8 cellular contexts compared by ENCODE assay signal in the genomic region with DNA sequence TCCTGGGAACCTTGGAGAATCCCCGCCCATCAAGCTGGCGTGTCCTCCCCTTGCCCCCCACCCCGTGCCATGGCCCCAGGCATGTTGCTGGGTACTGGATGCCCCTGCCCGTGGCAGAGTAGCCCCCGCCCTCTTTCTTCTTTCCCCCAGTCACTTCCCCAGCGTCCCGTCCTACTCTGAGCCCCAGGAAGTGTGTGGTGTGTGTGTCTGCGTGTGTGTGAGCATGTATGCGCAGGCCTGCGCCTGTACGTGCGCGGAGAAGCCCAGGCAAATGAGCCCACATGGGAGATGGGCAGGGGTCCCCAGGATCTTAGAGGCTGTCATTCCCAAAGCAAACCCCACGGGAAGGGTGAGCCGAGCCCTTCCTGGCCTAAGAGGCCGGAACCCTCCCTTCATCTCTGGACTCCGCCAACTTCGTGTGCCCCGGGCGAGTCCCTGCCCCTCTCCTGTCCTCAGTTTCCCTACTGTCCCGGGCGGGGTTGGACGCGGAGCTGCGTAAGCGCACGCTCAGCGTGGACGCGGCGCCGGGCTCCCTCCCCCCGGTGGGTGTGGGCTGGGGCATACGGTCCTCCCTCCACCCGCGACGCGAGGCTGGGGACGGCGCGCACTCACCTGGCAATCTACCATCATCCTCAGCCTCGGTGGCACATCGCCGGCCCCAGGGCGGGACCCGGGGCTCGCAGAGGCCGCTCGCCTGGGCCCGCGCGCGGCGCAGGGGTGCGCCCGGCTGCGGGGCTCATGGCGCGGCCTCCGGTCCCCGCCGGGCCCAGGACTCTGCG. TPM values are rescaled to one million over a fixed set of nuclear protein-coding genes. Genes with fewer than 3 reads are reported as not detected.
DNase-seq lines count a peak whose midpoint lies in the region; ATAC-seq and TF ChIP-seq lines count a peak whose summit lies in the region.

No MANE protein-coding gene starts in this region.

- peak; percentile 9 for ATAC-seq in HG02763 (IDR thresholded peaks at IDR 0.05; ENCODE audit: unreplicated experiment)
- ATAC-seq in natural killer cell treated with Interleukin-12 subunit alpha and Interleukin-12 subunit beta and Interleukin-15 and Interleukin-18, amount 100 ng/mL, for 72 hours, result peak; percentile 0 to 32

- TF ChIP-seq POLR2A in erythroblast (IDR thresholded peaks at IDR 0.05; ENCODE audit: low read length) (peak; percentile 82), vagina (IDR thresholded peaks at IDR 0.05) (peak in 1 of 2 donors; percentile 26)

- H3K4me1 ChIP-seq in vagina, result peaks cover 50% of the 10 kb centered on the region

- H3K27ac Mint-ChIP-seq in natural killer cell treated with Interleukin-12 subunit alpha and Interleukin-12 subunit beta and Interleukin-15 and Interleukin-18, amount 100 ng/mL, for 72 hours, result peak overlapping the region; percentile 83 to 87

- intact Hi-C loops in vagina (cut with DNase I), result loop anchor here (10.0 kb wide), 1 partner anchor 114 kb away; the partner anchor contains the start of gene GTF3C5

- H3K27me3 Mint-ChIP-seq in natural killer cell treated with Interleukin-12 subunit alpha and Interleukin-12 subunit beta and Interleukin-15 and Interleukin-18, amount 100 ng/mL, for 72 hours, result no peaks in the 10 kb centered on the region

- H3K4me3 ChIP-seq in vagina, result peak overlapping the region; percentile 74 to 80

- peaks cover 34 to 37% of the 10 kb centered on the region in 2 donors for H3K4me1 Mint-ChIP-seq in natural killer cell treated with Interleukin-12 subunit alpha and Interleukin-12 subunit beta and Interleukin-15 and Interleukin-18, amount 100 ng/mL, for 72 hours (ENCODE audit: low read depth in 2 of 2)

- H3K36me3 ChIP-seq in vagina, result no peaks in the 10 kb centered on the region

- DNase-seq in NCI-H345 (lab: John Stamatoyannopoulos, UW) (peak; percentile 47), NCI-H345 treated with DMSO at 0.1 percent for 48 hours (lab: John Stamatoyannopoulos, UW; ENCODE audit: unreplicated experiment) (no peak), NCI-H226 (peak; percentile 5), activated T-cell treated with anti-CD3 and anti-CD28 coated beads for 48 hours (ENCODE audit: low read depth) (peak; percentile 45), erythroblast (lab: John Stamatoyannopoulos, UW) (peak; percentile 79 to 82), vagina (ENCODE audit: extremely low spot score in 2 of 2) (no peak)
- peak; percentile 76 for DNase-seq in natural killer cell treated with Interleukin-12 subunit alpha and Interleukin-12 subunit beta and Interleukin-15 and Interleukin-18, amount 100 ng/mL, for 72 hours (ENCODE audit: low spot score)

- no peaks in the 10 kb centered on the region for H3K9me3 ChIP-seq in vagina

- no peaks in the 10 kb centered on the region for H3K9me3 Mint-ChIP-seq in natural killer cell treated with Interleukin-12 subunit alpha and Interleukin-12 subunit beta and Interleukin-15 and Interleukin-18, amount 100 ng/mL, for 72 hours

- H3K27me3 ChIP-seq in vagina, result no peaks in the 10 kb centered on the region

- no peaks in the 10 kb centered on the region for H3K36me3 Mint-ChIP-seq in natural killer cell treated with Interleukin-12 subunit alpha and Interleukin-12 subunit beta and Interleukin-15 and Interleukin-18, amount 100 ng/mL, for 72 hours

- TF ChIP-seq CTCF in vagina (IDR thresholded peaks at IDR 0.05), result no peak

- H3K4me3 Mint-ChIP-seq in natural killer cell treated with Interleukin-12 subunit alpha and Interleukin-12 subunit beta and Interleukin-15 and Interleukin-18, amount 100 ng/mL, for 72 hours, result peak overlapping the region; percentile 99

- peak overlapping the region; percentile 93 for H3K27ac ChIP-seq in vagina

RNA-seq across cellular contexts. Expression of gene GBGT1, which starts 15.2 kb away (rescaled TPM):
- 1 to 10 TPM; 4.1 to 7.2 TPM for total RNA-seq in natural killer cell treated with Interleukin-12 subunit alpha and Interleukin-12 subunit beta and Interleukin-15 and Interleukin-18, amount 100 ng/mL, for 72 hours
- 27.0 TPM for total RNA-seq in vagina

RNA-seq across cellular contexts. Expression of gene RALGDS, which starts 27.5 kb away (rescaled TPM):
- 100 to 1,000 TPM; 138 to 159 TPM for total RNA-seq in natural killer cell treated with Interleukin-12 subunit alpha and Interleukin-12 subunit beta and Interleukin-15 and Interleukin-18, amount 100 ng/mL, for 72 hours
- total RNA-seq in vagina, result 85.0 TPM

Comparison
In these comparisons a context has a peak if more than half of its experiments do, and no peak if none do; other contexts are left out.
1. DNase-seq: peak in NCI-H345 (single experiment), NCI-H226 (single experiment), activated T-cell treated with anti-CD3 and anti-CD28 coated beads for 48 hours (single experiment), erythroblast (2 of 2) and natural killer cell treated with Interleukin-12 subunit alpha and Interleukin-12 subunit beta and Interleukin-15 and Interleukin-18, amount 100 ng/mL, for 72 hours (single experiment); none in NCI-H345 treated with DMSO at 0.1 percent for 48 hours (single experiment) and vagina (0 of 2).